ENCODE assay signal across 1 cellular context in genomic region chr4:38075370-38076152, GRCh38.
A peak's percentile ranks its signal among the peaks of the same experiment; 100 is the strongest.
TF ChIP-seq lines count a peak whose summit lies in the region.

No MANE protein-coding gene starts in this region.

TF ChIP-seq in HepG2, 621 proteins besides CTCF, POLR2A, EP300 and RAD21 (continued from another document and continues in another):
- peak; percentile 52; the same call in 1 of the 2 replicates for TF ChIP-seq HNF1A (IDR thresholded peaks at IDR 0.05; ENCODE audit: low read depth)
- peak; percentile 52; the same call in 1 of the 2 replicates for TF ChIP-seq HNF1A (CRISPR knock-in tag; IDR thresholded peaks at IDR 0.05; ENCODE audit: borderline replicate concordance)
- no peak for TF ChIP-seq ZNF33B (CRISPR knock-in tag; IDR thresholded peaks at IDR 0.05)
- TF ChIP-seq MED1 (CRISPR knock-in tag; IDR thresholded peaks at IDR 0.05), result peak; percentile 80
- TF ChIP-seq ZNF292 (CRISPR knock-in tag; IDR thresholded peaks at IDR 0.05; ENCODE audit: borderline replicate concordance, low read depth), result peak; percentile 51; the same call in 1 of the 2 replicates
- no peak for TF ChIP-seq ZNF326 (CRISPR knock-in tag; IDR thresholded peaks at IDR 0.05; ENCODE audit: borderline replicate concordance)
- TF ChIP-seq ZNF362 (CRISPR knock-in tag; IDR thresholded peaks at IDR 0.05; ENCODE audit: borderline replicate concordance), result peak; percentile 15; the same call in 1 of the 2 replicates
- peak; percentile 79 for TF ChIP-seq TCF7 (IDR thresholded peaks at IDR 0.05; ENCODE audit: low read depth)
- TF ChIP-seq ZNF512B (CRISPR knock-in tag; IDR thresholded peaks at IDR 0.05; ENCODE audit: borderline replicate concordance), result no peak
- no peak for TF ChIP-seq FOXA1 (IDR thresholded peaks at IDR 0.05)
- TF ChIP-seq FOXA1 (CRISPR knock-in tag; IDR thresholded peaks at IDR 0.05), result peak; percentile 46
- TF ChIP-seq CREB3 (CRISPR knock-in tag; IDR thresholded peaks at IDR 0.05), result no peak
- TF ChIP-seq ZNF639 (CRISPR knock-in tag; conservative IDR thresholded peaks at IDR 0.05), result peak; percentile 61; the same call in 1 of the 2 replicates
- TF ChIP-seq ZNF225 (CRISPR knock-in tag; IDR thresholded peaks at IDR 0.05), result no peak
- TF ChIP-seq BRD4 (CRISPR knock-in tag; IDR thresholded peaks at IDR 0.05), result peak; percentile 39; the same call in 1 of the 2 replicates
- TF ChIP-seq ZNF660 (CRISPR knock-in tag; IDR thresholded peaks at IDR 0.05; ENCODE audit: borderline replicate concordance, low read depth), result no peak
- TF ChIP-seq ASH2L (IDR thresholded peaks at IDR 0.05; ENCODE audit: insufficient read length, low read depth, low read length), result no peak
- peak; percentile 39; the same call in 1 of the 2 replicates for TF ChIP-seq SAP130 (CRISPR knock-in tag; IDR thresholded peaks at IDR 0.05; ENCODE audit: low read depth)
- TF ChIP-seq ZNF20 (CRISPR knock-in tag; IDR thresholded peaks at IDR 0.05), result no peak
- no peak for TF ChIP-seq PHF20 (CRISPR knock-in tag; IDR thresholded peaks at IDR 0.05)
- TF ChIP-seq HNF4A (CRISPR knock-in tag; IDR thresholded peaks at IDR 0.05), result peak; percentile 73
- TF ChIP-seq DMTF1 (CRISPR knock-in tag; IDR thresholded peaks at IDR 0.05), result no peak
- peak; percentile 72; the same call in 1 of the 2 replicates for TF ChIP-seq TBX2 (CRISPR knock-in tag; IDR thresholded peaks at IDR 0.05; ENCODE audit: borderline replicate concordance)
- TF ChIP-seq ATF1 (CRISPR knock-in tag; IDR thresholded peaks at IDR 0.05), result peak; percentile 43
- peak; percentile 64; the same call in 1 of the 2 replicates for TF ChIP-seq PATZ1 (CRISPR knock-in tag; IDR thresholded peaks at IDR 0.05)
- TF ChIP-seq SAFB2 (CRISPR knock-in tag; IDR thresholded peaks at IDR 0.05; ENCODE audit: borderline replicate concordance, low read depth), result no peak
- peak; percentile 41; the same call in 1 of the 2 replicates for TF ChIP-seq SOX13 (IDR thresholded peaks at IDR 0.05)
- TF ChIP-seq SOX13 (CRISPR knock-in tag; conservative IDR thresholded peaks at IDR 0.05 in 1 of 2, IDR thresholded peaks at IDR 0.05 in 1 of 2), result peak in 1 of 2 experiments; percentile 60; a peak in 2 of 4 replicates
- TF ChIP-seq ZNF629 (CRISPR knock-in tag; conservative IDR thresholded peaks at IDR 0.05), result no peak
- TF ChIP-seq NFYB (CRISPR knock-in tag; IDR thresholded peaks at IDR 0.05), result no peak
- peak; percentile 53 for TF ChIP-seq SOX5 (CRISPR knock-in tag; IDR thresholded peaks at IDR 0.05; ENCODE audit: borderline replicate concordance)
- no peak for TF ChIP-seq AHDC1 (CRISPR knock-in tag; IDR thresholded peaks at IDR 0.05; ENCODE audit: borderline replicate concordance)
- no peak for TF ChIP-seq JUND (CRISPR knock-in tag; IDR thresholded peaks at IDR 0.05)
- TF ChIP-seq ZFP41 (CRISPR knock-in tag; IDR thresholded peaks at IDR 0.05; ENCODE audit: borderline replicate concordance), result no peak
- peak; percentile 42; the same call in 1 of the 2 replicates for TF ChIP-seq CEBPB (IDR thresholded peaks at IDR 0.05; ENCODE audit: borderline replicate concordance, low read depth, low read length)
